In genomic region chr10:89378006-89378627, GRCh38 we compare ENCODE assay signal across 21 cellular contexts. TPM values are rescaled to one million over a fixed set of nuclear protein-coding genes. Genes with fewer than 3 reads are reported as not detected.
A peak's percentile ranks its signal among the peaks of the same experiment; 100 is the strongest.
DNase-seq lines count a peak whose midpoint lies in the region; ATAC-seq and TF ChIP-seq lines count a peak whose summit lies in the region.
"Had no signal": no experiment of that assay in that cellular context is flagged by ENCODE, and none has a peak within 500 bp of the region (broad histone marks: within the 10 kb centered on the region; RNA-seq: fewer than 3 reads in every experiment).

Gene IFIT1B (plus strand): TSS chr10:89378056. CDS start chr10:89378136, 80 bp downstream.

- H3K4me1 ChIP-seq in mesendoderm (ENCODE audit: control insufficient read depth, low read depth, low read length) (peaks cover 1% of the 10 kb centered on the region), A673 (ENCODE audit: insufficient read depth, low read length, poor library complexity, severe bottlenecking) (peaks cover 8% of the 10 kb centered on the region)

- peak within 1 kb of the TSS in 3 of 5 experiments; percentile 54 to 85 (median 75) for H3K27ac Mint-ChIP-seq in brain

- no peaks in the 10 kb centered on the region for H3K79me2 ChIP-seq in mesendoderm (ENCODE audit: control insufficient read depth, insufficient read depth, low read length)

- CTCF ChIA-PET in A673 (lab: Charles Lee): no interaction called here

- H2AK5ac ChIP-seq in mesendoderm (ENCODE audit: low read length): no peak within 1 kb of the TSS

- no peak within 1 kb of the TSS for H4K8ac ChIP-seq in mesendoderm (ENCODE audit: low read depth, low read length)

- no peaks in the 10 kb centered on the region for H3K27me3 ChIP-seq in H7 (ENCODE audit: control insufficient read depth, insufficient read depth, low read length)
- no peaks in the 10 kb centered on the region for H3K27me3 ChIP-seq in mesendoderm (ENCODE audit: insufficient read depth, low read length, poor library complexity)
- H3K27me3 ChIP-seq in A673 (replicated peaks; ENCODE audit: insufficient read depth, low read depth, low read length, poor library complexity): no peaks in the 10 kb centered on the region
- H3K27me3 ChIP-seq: Peyer's patch had no signal

- no peaks in the 10 kb centered on the region for H3K9me3 Mint-ChIP-seq in brain

- peak within 1 kb of the TSS; percentile 13 for H3K18ac ChIP-seq in mesendoderm (ENCODE audit: low read length)

- no peak for TF ChIP-seq RAD21 in Ishikawa (IDR thresholded peaks at IDR 0.05; ENCODE audit: low read depth)

- H3K4ac ChIP-seq in mesendoderm (ENCODE audit: low read depth, low read length): no peak within 1 kb of the TSS

- H3K23ac ChIP-seq in mesendoderm (ENCODE audit: low read length): no peak within 1 kb of the TSS

- H3K36me3 ChIP-seq in H7 (replicated peaks; ENCODE audit: control insufficient read depth, insufficient read depth, low read length) (no peaks in the 10 kb centered on the region), mesendoderm (ENCODE audit: control insufficient read depth, insufficient read depth, low read length) (no peaks in the 10 kb centered on the region), A673 (ENCODE audit: insufficient read depth, low read length, poor library complexity, severe bottlenecking) (no peaks in the 10 kb centered on the region)
- H3K36me3 ChIP-seq: Peyer's patch had no signal

- BruUV-seq in A673 (replicated peaks; lab: Mats Ljungman, UMichigan): no TSS peak

- H2BK5ac ChIP-seq in mesendoderm (ENCODE audit: low read length): no peak within 1 kb of the TSS

- H3K4me3 ChIP-seq in H7 (ENCODE audit: insufficient read depth, low read depth, low read length) (no peak within 1 kb of the TSS), mesendoderm (ENCODE audit: low read length) (no peak within 1 kb of the TSS), A673 (ENCODE audit: low read depth, low read length, poor library complexity, severe bottlenecking) (no peak within 1 kb of the TSS)
- H3K4me3 ChIP-seq: Peyer's patch had no signal

- H3K9me3 ChIP-seq in A673 (ENCODE audit: low read depth, low read length, poor library complexity, severe bottlenecking): no peaks in the 10 kb centered on the region
- H3K9me3 ChIP-seq: Peyer's patch had no signal

- H3K4me2 ChIP-seq in mesendoderm (ENCODE audit: low read length): no peak within 1 kb of the TSS

- no peak within 1 kb of the TSS for H3K4me3 Mint-ChIP-seq in brain

- H2BK120ac ChIP-seq in mesendoderm (ENCODE audit: low read depth, low read length): no peak within 1 kb of the TSS

- H3K9ac ChIP-seq in mesendoderm (ENCODE audit: low read length): no peak within 1 kb of the TSS

- peaks cover 30% of the 10 kb centered on the region for H3K4me1 Mint-ChIP-seq in brain

- TF ChIP-seq EP300 in Ishikawa (IDR thresholded peaks at IDR 0.05; ENCODE audit: borderline replicate concordance): no peak

- H3K27ac ChIP-seq in mesendoderm (ENCODE audit: low read depth, low read length): no peak within 1 kb of the TSS
- no peak within 1 kb of the TSS for H3K27ac ChIP-seq in A673 (ENCODE audit: low read depth, low read length, poor library complexity, severe bottlenecking)
- H3K27ac ChIP-seq: C4-2B, HL-60, Peyer's patch had no signal

- no peaks in the 10 kb centered on the region for H3K79me1 ChIP-seq in mesendoderm (ENCODE audit: low read length)

- H3K27me3 Mint-ChIP-seq in brain: peaks cover 4% of the 10 kb centered on the region

- no peak within 1 kb of the TSS for H3K56ac ChIP-seq in mesendoderm (ENCODE audit: low read length)

- no peaks in the 10 kb centered on the region for H3K36me3 Mint-ChIP-seq in brain

- intact Hi-C loops in A673 (cut with micrococcal nuclease; ENCODE audit: unreplicated experiment): no loop called here

- H2BK15ac ChIP-seq in mesendoderm (replicated peaks; ENCODE audit: low read depth): no peak within 1 kb of the TSS

- POLR2A ChIA-PET in A673 (lab: Charles Lee; ENCODE audit: low non-redundant PET): no interaction called here

- no CpG with 5 or more reads among the region's 3 CpGs for WGBS in mesendoderm (ENCODE audit: extremely low coverage, insufficient coverage, low lambda C conversion rate)

- DNase-seq in H7 (peak; percentile 35), mesendoderm (peak; percentile 52), A673 (ENCODE audit: low spot score) (no peak), pons (ENCODE audit: low spot score) (no peak)
- DNase-seq: ACHN, AML-193, GDM1, Karpas-422, NCI-H1417 treated with DMSO at 0.1 percent for 48 hours, NCI-H187 treated with DMSO at 0.1 percent for 48 hours, NCI-H2171 treated with DMSO at 0.1 percent for 48 hours, NCI-H446, Peyer's patch had no signal

- no peak for ATAC-seq in GM21825 (IDR thresholded peaks at IDR 0.05; ENCODE audit: unreplicated experiment)

- TF ChIP-seq CTCF in brain (conservative IDR thresholded peaks at IDR 0.05) (no peak), A673 (conservative IDR thresholded peaks at IDR 0.05; ENCODE audit: low read depth, low read length) (no peak)

- H4K5ac ChIP-seq in mesendoderm (ENCODE audit: low read length): no peak within 1 kb of the TSS

TF ChIP-seq in Ishikawa, 13 proteins besides CTCF, POLR2A, EP300 and RAD21:
- TF ChIP-seq REST (IDR thresholded peaks at IDR 0.05; ENCODE audit: low read depth) (peak; percentile 81), NFIC (IDR thresholded peaks at IDR 0.05) (no peak)

RNA-seq across cellular contexts. Expression of gene IFIT1B, which starts in this region (rescaled TPM):
- not detected in 2 replicates for total RNA-seq in H7 (2014; rRNA removed; shearing (Covaris generic))
- not detected for polyA plus RNA-seq in brain (ENCODE audit: insufficient read depth, low read depth, low replicate concordance)
- polyA plus RNA-seq in mesendoderm (2013, experiment 1 of 2): not detected
- 0.03 TPM for polyA plus RNA-seq in mesendoderm (2013, experiment 2 of 2)
- total RNA-seq in A673 (2021): not detected in 2 replicates
- total RNA-seq: HT1080, MCF 10A, Peyer's patch, SK-MEL-5 had no signal

Comparison
In these comparisons a context has a peak if more than half of its experiments do, and no peak if none do; other contexts are left out.
1. Peak in DNase-seq in H7; RNA of the gene not detected or under 1 TPM.